1 cellular context compared by ENCODE assay signal in genomic region chr17:74245818-74246204, GRCh38.
TF ChIP-seq lines count a peak whose summit lies in the region.

No MANE protein-coding gene starts in this region.

TF ChIP-seq in IMR-90, 13 proteins besides CTCF, POLR2A, EP300 and RAD21:
- TF ChIP-seq, protein P1, sequence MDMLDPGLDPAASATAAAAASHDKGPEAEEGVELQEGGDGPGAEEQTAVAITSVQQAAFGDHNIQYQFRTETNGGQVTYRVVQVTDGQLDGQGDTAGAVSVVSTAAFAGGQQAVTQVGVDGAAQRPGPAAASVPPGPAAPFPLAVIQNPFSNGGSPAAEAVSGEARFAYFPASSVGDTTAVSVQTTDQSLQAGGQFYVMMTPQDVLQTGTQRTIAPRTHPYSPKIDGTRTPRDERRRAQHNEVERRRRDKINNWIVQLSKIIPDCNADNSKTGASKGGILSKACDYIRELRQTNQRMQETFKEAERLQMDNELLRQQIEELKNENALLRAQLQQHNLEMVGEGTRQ (IDR thresholded peaks at IDR 0.05; ENCODE audit: low read depth, low read length): no peak
- TF ChIP-seq BHLHE40 (IDR thresholded peaks at IDR 0.05; ENCODE audit: low read depth, low read length) (no peak), CHD1 (IDR thresholded peaks at IDR 0.05; ENCODE audit: low read depth, low read length) (no peak), SMC3 (IDR thresholded peaks at IDR 0.05; ENCODE audit: low read depth, low read length) (no peak), MAFK (IDR thresholded peaks at IDR 0.05; ENCODE audit: low read depth, low read length) (no peak), FOS (IDR thresholded peaks at IDR 0.05; ENCODE audit: low read depth, low read length) (no peak), CEBPB (IDR thresholded peaks at IDR 0.05; ENCODE audit: low read depth, low read length) (no peak), RCOR1 (IDR thresholded peaks at IDR 0.05; ENCODE audit: insufficient replicate concordance, low read length) (no peak)
